ENCODE assay signal across 1 cellular context in the genomic region with DNA sequence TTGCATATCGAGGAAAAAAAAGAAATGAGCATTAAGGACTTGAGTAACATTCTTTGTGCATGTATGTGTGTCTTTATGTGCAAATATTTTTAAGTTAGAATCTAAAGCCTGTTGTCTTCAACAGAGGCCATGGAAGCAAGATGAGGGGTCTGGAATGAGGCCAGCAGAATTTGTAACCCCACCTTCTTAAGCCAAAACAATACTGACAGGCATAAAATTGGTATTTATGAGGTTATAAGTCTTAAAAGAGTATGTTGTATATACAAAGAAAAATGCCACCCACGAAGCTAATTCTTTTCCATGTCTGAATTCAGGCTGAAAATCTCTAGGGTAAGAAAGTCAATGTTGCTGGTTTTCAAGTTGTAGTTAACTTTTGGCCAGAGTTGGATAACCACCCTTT.
TF ChIP-seq lines count a peak whose summit lies in the region.

No MANE protein-coding gene starts in this region.

TF ChIP-seq in H1, 55 proteins besides CTCF, POLR2A, EP300 and RAD21 (continued from another document):
- TF ChIP-seq, protein P1, sequence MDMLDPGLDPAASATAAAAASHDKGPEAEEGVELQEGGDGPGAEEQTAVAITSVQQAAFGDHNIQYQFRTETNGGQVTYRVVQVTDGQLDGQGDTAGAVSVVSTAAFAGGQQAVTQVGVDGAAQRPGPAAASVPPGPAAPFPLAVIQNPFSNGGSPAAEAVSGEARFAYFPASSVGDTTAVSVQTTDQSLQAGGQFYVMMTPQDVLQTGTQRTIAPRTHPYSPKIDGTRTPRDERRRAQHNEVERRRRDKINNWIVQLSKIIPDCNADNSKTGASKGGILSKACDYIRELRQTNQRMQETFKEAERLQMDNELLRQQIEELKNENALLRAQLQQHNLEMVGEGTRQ (IDR thresholded peaks at IDR 0.05; ENCODE audit: low read length), result no peak
- no peak for TF ChIP-seq RBBP5 (IDR thresholded peaks at IDR 0.05; ENCODE audit: borderline replicate concordance, low read depth, low read length)
- TF ChIP-seq FOSL1 (IDR thresholded peaks at IDR 0.05; ENCODE audit: insufficient read depth, low read depth, low read length), result no peak
- no peak for TF ChIP-seq CBX5 (IDR thresholded peaks at IDR 0.05; ENCODE audit: low read depth, low read length)
- TF ChIP-seq TCF12 (IDR thresholded peaks at IDR 0.05; ENCODE audit: low read depth, low read length), result no peak
- no peak for TF ChIP-seq YY1 (IDR thresholded peaks at IDR 0.05; ENCODE audit: low read depth, low read length)
- TF ChIP-seq ASH2L (IDR thresholded peaks at IDR 0.05; ENCODE audit: low read length), result no peak
- TF ChIP-seq, protein P2, sequence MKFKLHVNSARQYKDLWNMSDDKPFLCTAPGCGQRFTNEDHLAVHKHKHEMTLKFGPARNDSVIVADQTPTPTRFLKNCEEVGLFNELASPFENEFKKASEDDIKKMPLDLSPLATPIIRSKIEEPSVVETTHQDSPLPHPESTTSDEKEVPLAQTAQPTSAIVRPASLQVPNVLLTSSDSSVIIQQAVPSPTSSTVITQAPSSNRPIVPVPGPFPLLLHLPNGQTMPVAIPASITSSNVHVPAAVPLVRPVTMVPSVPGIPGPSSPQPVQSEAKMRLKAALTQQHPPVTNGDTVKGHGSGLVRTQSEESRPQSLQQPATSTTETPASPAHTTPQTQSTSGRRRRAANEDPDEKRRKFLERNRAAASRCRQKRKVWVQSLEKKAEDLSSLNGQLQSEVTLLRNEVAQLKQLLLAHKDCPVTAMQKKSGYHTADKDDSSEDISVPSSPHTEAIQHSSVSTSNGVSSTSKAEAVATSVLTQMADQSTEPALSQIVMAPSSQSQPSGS (IDR thresholded peaks at IDR 0.05; ENCODE audit: low read length), result no peak
- TF ChIP-seq EZH2 (IDR thresholded peaks at IDR 0.05; ENCODE audit: low read depth, low read length, severe bottlenecking), result no peak
- no peak for TF ChIP-seq RNF2 (IDR thresholded peaks at IDR 0.05; ENCODE audit: borderline replicate concordance, low read depth, low read length, missing control alignments, poor library complexity, severe bottlenecking)
- TF ChIP-seq BACH1 (IDR thresholded peaks at IDR 0.05; ENCODE audit: low read length), result no peak
- TF ChIP-seq ZNF274 (IDR thresholded peaks at IDR 0.05; ENCODE audit: borderline replicate concordance, extremely low read depth, low read length), result no peak
- no peak for TF ChIP-seq POLR2AphosphoS5 (IDR thresholded peaks at IDR 0.05; ENCODE audit: low read depth, low read length)
- no peak for TF ChIP-seq KDM4A (IDR thresholded peaks at IDR 0.05; ENCODE audit: low read depth, low read length, severe bottlenecking)
- TF ChIP-seq CHD2 (IDR thresholded peaks at IDR 0.05; ENCODE audit: low read length), result no peak
